9 cellular contexts compared by ENCODE assay signal in the genomic region with DNA sequence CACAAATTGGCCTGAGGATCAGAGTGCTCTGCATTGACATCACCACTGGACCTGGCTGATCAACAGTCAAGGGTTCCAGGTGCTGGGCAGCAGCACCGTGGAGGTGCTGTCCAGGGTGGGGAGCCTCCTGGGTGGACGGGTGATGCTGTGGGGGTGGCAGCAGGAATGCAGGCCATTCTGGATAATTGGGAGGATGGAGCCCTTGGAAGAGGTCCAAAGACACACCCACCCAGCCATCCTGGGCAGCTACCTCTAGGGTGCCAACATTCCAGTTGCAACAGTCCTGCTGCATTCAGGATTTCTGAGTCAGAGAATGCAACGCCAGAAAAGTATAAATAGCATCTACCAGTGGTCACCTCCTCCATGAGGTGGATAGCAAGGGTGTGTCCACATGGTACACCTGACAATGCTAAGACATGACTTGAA. TPM values are rescaled to one million over a fixed set of nuclear protein-coding genes. Genes with fewer than 3 reads are reported as not detected.
DNase-seq lines count a peak whose midpoint lies in the region; ATAC-seq, FAIRE-seq and TF ChIP-seq lines count a peak whose summit lies in the region.
"Had no signal": no experiment of that assay in that cellular context is flagged by ENCODE, and none has a peak within 500 bp of the region (broad histone marks: within the 10 kb centered on the region; RNA-seq: fewer than 3 reads in every experiment).

No MANE protein-coding gene starts in this region.

- H3K4me1 ChIP-seq in DND-41 (ENCODE audit: insufficient read depth, low read length), result peaks cover 99% of the 10 kb centered on the region
- H3K4me1 ChIP-seq in colonic mucosa, result no peaks in the 10 kb centered on the region
- H3K4me1 ChIP-seq in prostate gland (replicated peaks), result no peaks in the 10 kb centered on the region
- no peaks in the 10 kb centered on the region for H3K4me1 ChIP-seq in pancreas

- peak overlapping the region; percentile 99 for H3K27ac ChIP-seq in DND-41 (ENCODE audit: low read length)
- H3K27ac ChIP-seq in colonic mucosa, result peak overlapping the region; percentile 71
- H3K27ac ChIP-seq in prostate gland, result peak overlapping the region; percentile 9 to 18
- H3K27ac ChIP-seq in pancreas, result peak overlapping the region in 2 of 4 donors; percentile 46 to 52

- intact Hi-C loops in colonic mucosa (cut with DNase I), result no loop called here
- intact Hi-C loops in prostate gland (cut with DNase I), result no loop called here
- intact Hi-C loops in pancreas (cut with DNase I), result no loop called here

- peaks cover 77% of the 10 kb centered on the region for H3K79me2 ChIP-seq in DND-41 (ENCODE audit: insufficient read depth, low read length)

- H3K4me3 ChIP-seq in DND-41 (ENCODE audit: low read depth in 1 of 2, low read length in 2 of 2) (peak overlapping the region; percentile 29 to 67; a peak in 3 of 4 replicates), colonic mucosa (peak overlapping the region; percentile 35), prostate gland (peak overlapping the region in 1 of 2 donors; percentile 1), pancreas (peak overlapping the region in 1 of 4 donors; percentile 28)

- no peak for ATAC-seq in DND-41 (ENCODE audit: insufficient read depth, low read depth)
- ATAC-seq in HG03342 (IDR thresholded peaks at IDR 0.05; ENCODE audit: unreplicated experiment), result no peak
- no peak for ATAC-seq in pancreas

- H3K9me3 ChIP-seq in DND-41 (ENCODE audit: insufficient read depth, low read length, severe bottlenecking) (no peaks in the 10 kb centered on the region), colonic mucosa (no peaks in the 10 kb centered on the region), prostate gland (no peaks in the 10 kb centered on the region), pancreas (no peaks in the 10 kb centered on the region)

- DNase-seq in DND-41, result no peak
- DNase-seq in LoVo (ENCODE audit: low spot score), result peak; percentile 74
- DNase-seq in colonic mucosa, result no peak
- no peak for DNase-seq in prostate gland (ENCODE audit: low spot score)
- DNase-seq in midbrain (lab: John Stamatoyannopoulos, UW), result no peak
- no peak for DNase-seq in retina
- no peak for DNase-seq in pancreas
- DNase-seq: NCI-H1092 had no signal

- WGBS in prostate gland, result 61% methylated on average over 3 of the region's 3 CpGs
- 61 to 70% methylated on average over 3 of the region's 3 CpGs for WGBS in pancreas, 2 donors

- 0 out of 2 replicates have a peak overlapping the region, but pooled peaks have one; percentile 63 for H2AFZ ChIP-seq in DND-41 (ENCODE audit: low read depth, low read length)

- H4K20me1 ChIP-seq in DND-41 (ENCODE audit: insufficient read depth, low read length), result no peaks in the 10 kb centered on the region

- H3K4me2 ChIP-seq in DND-41 (ENCODE audit: insufficient read depth, low read length), result peak overlapping the region; percentile 76

- TF ChIP-seq CTCF in DND-41 (IDR thresholded peaks at IDR 0.05; ENCODE audit: borderline replicate concordance, extremely low read depth, low read length, poor library complexity, severe bottlenecking) (no peak), colonic mucosa (IDR thresholded peaks at IDR 0.05) (no peak), prostate gland (IDR thresholded peaks at IDR 0.05) (no peak), pancreas (IDR thresholded peaks at IDR 0.05) (no peak)

- H3K27me3 ChIP-seq in DND-41 (ENCODE audit: insufficient read depth, low read length, poor library complexity) (no peaks in the 10 kb centered on the region), colonic mucosa (no peaks in the 10 kb centered on the region), prostate gland (replicated peaks; ENCODE audit: insufficient read depth) (no peaks in the 10 kb centered on the region), pancreas (no peaks in the 10 kb centered on the region)

- TF ChIP-seq POLR2A in prostate gland (IDR thresholded peaks at IDR 0.05), result no peak

- FAIRE-seq in pancreas (lab: Jason Lieb, UNC), result no peak

- peak overlapping the region; percentile 78 for H3K9ac ChIP-seq in DND-41 (ENCODE audit: low read depth, low read length)
- peak overlapping the region; percentile 28 to 65 for H3K9ac ChIP-seq in colonic mucosa (ENCODE audit: low read depth in 2 of 2, low read length in 2 of 2)

- H3K36me3 ChIP-seq in DND-41 (ENCODE audit: insufficient read depth, low read length), result peaks cover 30% of the 10 kb centered on the region
- no peaks in the 10 kb centered on the region for H3K36me3 ChIP-seq in colonic mucosa
- H3K36me3 ChIP-seq in prostate gland, result no peaks in the 10 kb centered on the region
- no peaks in the 10 kb centered on the region for H3K36me3 ChIP-seq in pancreas

RNA-seq across cellular contexts. Expression of a gene that starts 26.8 kb away (rescaled TPM):
- total RNA-seq in colonic mucosa, result 10 to 100 TPM; 34.7 to 38.7 TPM
- 10 to 100 TPM; 19.6 to 23.2 TPM for total RNA-seq in prostate gland
- 1 to 10 TPM; 1.1 to 2.9 (median 2.0) TPM for total RNA-seq in pancreas
- polyA plus RNA-seq in pancreas, result 1 to 10 TPM; 3.8 to 4.0 TPM

Comparison
In these comparisons a context has a peak if more than half of its experiments do, and no peak if none do; other contexts are left out.
1. RNA of a gene that starts 26.8 kb away (total RNA-seq): 34.7 to 38.7 TPM in colonic mucosa and 19.6 to 23.2 TPM in prostate gland; 1.1 to 2.9 TPM in pancreas; every median in the first group is over 4 times any median in the second.